In genomic region chr19:44738161-44738535, GRCh38 we compare ENCODE assay signal across 20 cellular contexts. TPM values are rescaled to one million over a fixed set of nuclear protein-coding genes. Genes with fewer than 3 reads are reported as not detected.
DNase-seq lines count a peak whose midpoint lies in the region; ATAC-seq, FAIRE-seq and TF ChIP-seq lines count a peak whose summit lies in the region.
"Had no signal": no experiment of that assay in that cellular context is flagged by ENCODE, and none has a peak within 500 bp of the region (broad histone marks: within the 10 kb centered on the region; RNA-seq: fewer than 3 reads in every experiment).

No MANE protein-coding gene starts in this region.

- no peak overlapping the region for H3K9ac ChIP-seq in K562 (ENCODE audit: insufficient read depth in 1 of 2, low read depth in 2 of 2, low read length in 2 of 2)

- H3K4me1 ChIP-seq in breast epithelium (peaks cover 16 to 18% of the 10 kb centered on the region in 2 donors), K562 (replicated peaks in 1 of 2; ENCODE audit: control insufficient read depth in 2 of 2, insufficient read depth in 2 of 2, low read length in 2 of 2) (peaks cover 16 to 22% of the 10 kb centered on the region in 2 experiments), neutrophil (ENCODE audit: control insufficient read depth in 1 of 2, insufficient read depth in 1 of 2, low read depth in 1 of 2, low read length in 1 of 2) (peaks cover 91 to 92% of the 10 kb centered on the region in 2 experiments), thyroid gland (peaks cover 58 to 70% of the 10 kb centered on the region in 2 donors)

- H3K4me3 ChIP-seq in breast epithelium (no peak overlapping the region), K562 (no peak overlapping the region), neutrophil (ENCODE audit: low read depth in 1 of 2, low read length in 1 of 2) (no peak overlapping the region), thyroid gland (replicated peaks in 1 of 3) (no peak overlapping the region)
- H3K4me3 ChIP-seq: SJCRH30 had no signal

- TF ChIP-seq EP300 in K562 (IDR thresholded peaks at IDR 0.05; ENCODE audit: low read length): no peak

- no peaks in the 10 kb centered on the region for H3K27me3 Mint-ChIP-seq in MCF 10A (ENCODE audit: insufficient read depth, unreplicated experiment)
- H3K27me3 Mint-ChIP-seq in naive thymus-derived CD8-positive, alpha-beta T cell: no peaks in the 10 kb centered on the region

- CTCF ChIA-PET in MCF 10A (lab: Yijun Ruan, JAX) (interaction anchor here (2.0 to 4.7 kb wide), 2 partner anchors 15 to 33 kb away, joined by 12 to 29 read pairs; no protein-coding TSS in a partner anchor), K562 (lab: Yijun Ruan, JAX; ENCODE audit: low intra/inter-chr PET ratio) (no interaction called here)

- in situ Hi-C loops in K562 (cut with MboI): no loop called here

- peaks cover 30% of the 10 kb centered on the region for H3K4me1 Mint-ChIP-seq in MCF 10A (ENCODE audit: insufficient read depth, unreplicated experiment)
- H3K4me1 Mint-ChIP-seq in naive thymus-derived CD8-positive, alpha-beta T cell: peaks cover 7 to 43% (median 14%) of the 10 kb centered on the region in 4 donors

- H3K9me3 ChIP-seq in breast epithelium (no peaks in the 10 kb centered on the region), K562 (replicated peaks; ENCODE audit: control insufficient read depth, insufficient read depth, low read depth, low read length) (no peaks in the 10 kb centered on the region), neutrophil (no peaks in the 10 kb centered on the region), thyroid gland (no peaks in the 10 kb centered on the region)
- H3K9me3 ChIP-seq: SJCRH30 had no signal

- FAIRE-seq in K562 (lab: Jason Lieb, UNC): no peak

- no peak overlapping the region for H3K4me3 Mint-ChIP-seq in MCF 10A (ENCODE audit: unreplicated experiment)
- no peak overlapping the region for H3K4me3 Mint-ChIP-seq in naive thymus-derived CD8-positive, alpha-beta T cell
- H3K4me3 Mint-ChIP-seq: HFFc6 had no signal

- no peak for TF ChIP-seq RAD21 in K562 (CRISPR knock-in tag; conservative IDR thresholded peaks at IDR 0.05 in 1 of 2, IDR thresholded peaks at IDR 0.05 in 1 of 2)

- POLR2A ChIA-PET in MCF 10A (lab: Yijun Ruan, JAX): no interaction called here
- POLR2A ChIA-PET in K562 (lab: Yijun Ruan, JAX): interaction anchor here (0.6 kb wide), 1 partner anchor 14 kb away, joined by 3 read pairs; no protein-coding TSS in a partner anchor
- POLR2A ChIA-PET in naive thymus-derived CD8-positive, alpha-beta T cell (lab: Charles Lee): no interaction called here

- TF ChIP-seq CTCF in breast epithelium (IDR thresholded peaks at IDR 0.05): no peak
- TF ChIP-seq CTCF in MCF 10A (IDR thresholded peaks at IDR 0.05; ENCODE audit: unreplicated experiment): no peak
- no peak for TF ChIP-seq CTCF in K562 (IDR thresholded peaks at IDR 0.05 in 2 of 3, conservative IDR thresholded peaks at IDR 0.05 in 1 of 3; ENCODE audit: insufficient read depth in 2 of 3, low read depth in 1 of 3, low read length in 3 of 3)
- no peak for TF ChIP-seq CTCF in neutrophil (IDR thresholded peaks at IDR 0.05)
- no peak for TF ChIP-seq CTCF in thyroid gland (IDR thresholded peaks at IDR 0.05)

- H3K27me3 ChIP-seq in breast epithelium: no peaks in the 10 kb centered on the region
- H3K27me3 ChIP-seq in K562 (ENCODE audit: control insufficient read depth in 2 of 2, insufficient read depth in 2 of 2, low read length in 2 of 2): no peaks in the 10 kb centered on the region
- H3K27me3 ChIP-seq in neutrophil: no peaks in the 10 kb centered on the region
- H3K27me3 ChIP-seq in thyroid gland: no peaks in the 10 kb centered on the region
- H3K27me3 ChIP-seq: SJCRH30 had no signal

- no peaks in the 10 kb centered on the region for H3K9me1 ChIP-seq in K562 (ENCODE audit: control insufficient read depth, insufficient read depth, low read length)

- ATAC-seq in K562 (no peak), HG03520 (IDR thresholded peaks at IDR 0.05; ENCODE audit: unreplicated experiment) (no peak)
- no peak for ATAC-seq in naive thymus-derived CD8-positive, alpha-beta T cell

- no peaks in the 10 kb centered on the region for H3K9me3 Mint-ChIP-seq in MCF 10A (ENCODE audit: unreplicated experiment)
- H3K9me3 Mint-ChIP-seq in naive thymus-derived CD8-positive, alpha-beta T cell: no peaks in the 10 kb centered on the region
- H3K9me3 Mint-ChIP-seq: HFFc6 had no signal

- H3K36me3 Mint-ChIP-seq in MCF 10A (ENCODE audit: insufficient read depth, unreplicated experiment): no peaks in the 10 kb centered on the region
- no peaks in the 10 kb centered on the region for H3K36me3 Mint-ChIP-seq in naive thymus-derived CD8-positive, alpha-beta T cell

- intact Hi-C loops in breast epithelium (cut with DNase I; ENCODE audit: low total_unique reads) (no loop called here), MCF 10A (cut with micrococcal nuclease) (no loop called here), K562 (cut with micrococcal nuclease) (no loop called here), thyroid gland (cut with DNase I) (no loop called here)

- H4K20me1 ChIP-seq in K562 (replicated peaks; ENCODE audit: control insufficient read depth, insufficient read depth, low read length): no peaks in the 10 kb centered on the region

- WGBS in K562 (ENCODE audit: insufficient coverage, low coverage, missing lambda C conversion rate): 14% methylated on average over 2 of the region's 2 CpGs
- 83 to 93% methylated on average over 2 of the region's 2 CpGs for WGBS in thyroid gland, 2 donors

- H3K79me2 ChIP-seq in K562 (ENCODE audit: control insufficient read depth, insufficient read depth, low read length): no peaks in the 10 kb centered on the region

- TF ChIP-seq POLR2A in breast epithelium (IDR thresholded peaks at IDR 0.05): no peak
- TF ChIP-seq POLR2A in K562 (conservative IDR thresholded peaks at IDR 0.05): no peak
- no peak for TF ChIP-seq POLR2A in thyroid gland (IDR thresholded peaks at IDR 0.05)

- DNase-seq in breast epithelium (ENCODE audit: low spot score in 2 of 2): no peak
- no peak for DNase-seq in MCF 10A (ENCODE audit: unreplicated experiment)
- no peak for DNase-seq in K562 (ENCODE audit: extremely low read depth in 1 of 4, low spot score in 3 of 4)
- DNase-seq in thyroid gland: no peak
- DNase-seq in naive thymus-derived CD8-positive, alpha-beta T cell: no peak
- DNase-seq in KG1 (lab: John Stamatoyannopoulos, UW): no peak
- DNase-seq: EL, HFFc6, NCI-H1417 treated with DMSO at 0.1 percent for 48 hours, NCI-H2029 treated with DMSO at 0.1 percent for 48 hours, NCI-H2171 treated with DMSO at 0.1 percent for 48 hours, NCI-H748 treated with DMSO at 0.1 percent for 48 hours, OCI-M1, SJCRH30 had no signal

- no TSS peak for BruUV-seq in MCF 10A (replicated peaks; lab: Mats Ljungman, UMichigan)
- no TSS peak for BruUV-seq in K562 (replicated peaks; lab: Mats Ljungman, UMichigan)

- peak overlapping the region; percentile 54 to 78 for H3K27ac ChIP-seq in breast epithelium
- no peak overlapping the region for H3K27ac ChIP-seq in K562 (ENCODE audit: extremely low read depth, low read depth, low read length)
- peak overlapping the region; percentile 78 for H3K27ac ChIP-seq in neutrophil
- H3K27ac ChIP-seq in thyroid gland: peak overlapping the region; percentile 81 to 97 (median 95)
- H3K27ac ChIP-seq: SJCRH30 had no signal

- H3K4me2 ChIP-seq in K562 (ENCODE audit: insufficient read depth, low read length): no peak overlapping the region

- H2AFZ ChIP-seq in K562 (ENCODE audit: low read depth, low read length): no peak overlapping the region

- H3K27ac Mint-ChIP-seq in MCF 10A (ENCODE audit: low read depth, unreplicated experiment): no peak overlapping the region
- peak overlapping the region in 2 of 10 donors; percentile 43 to 69 for H3K27ac Mint-ChIP-seq in naive thymus-derived CD8-positive, alpha-beta T cell
- H3K27ac Mint-ChIP-seq: HFFc6 had no signal

- H3K36me3 ChIP-seq in breast epithelium (no peaks in the 10 kb centered on the region), K562 (ENCODE audit: control insufficient read depth, insufficient read depth, low read length) (no peaks in the 10 kb centered on the region), neutrophil (no peaks in the 10 kb centered on the region), thyroid gland (no peaks in the 10 kb centered on the region)
- H3K36me3 ChIP-seq: SJCRH30 had no signal

RNA-seq across cellular contexts. Expression of gene BCL3, which starts 10.4 kb away (rescaled TPM):
- total RNA-seq in breast epithelium (10 to 100 TPM in 2 of 3 donors, 1 to 10 TPM in 1; 4.3 to 37.6 (median 34.4) TPM), MCF 10A (2022) (24.4 and 32.1 TPM in 2 replicates), K562 (2014; rRNA removed) (1.1 TPM in 2 replicates), K562 (2014; rRNA removed; fragmentation: Illumina TruSeq; extraction: Trizol) (0.07 TPM in 1 of 2 replicates, not detected in the other), K562 (2015; rRNA removed; fragmentation: Illumina TruSeq; extraction: Trizol) (0.33 and 0.72 TPM in 2 replicates), K562 (2021) (1.9 and 2.4 TPM in 2 replicates), thyroid gland (10 to 100 TPM; 12.4 to 56.2 (median 16.8) TPM)
- 3.7 and 11.5 TPM in 2 replicates for total RNA-seq in K562 (2011; cell fraction: chromatin; rRNA removed; ENCODE audit: low replicate concordance)
- total RNA-seq in K562 (2011; cell fraction: nucleolus; rRNA removed): 6.4 and 6.8 TPM in 2 replicates
- total RNA-seq in K562 (2011; cell fraction: nucleoplasm; rRNA removed): 2.5 and 7.1 TPM in 2 replicates
- polyA plus RNA-seq in K562 (2011; rRNA removed) (0.28 and 1.2 TPM in 2 replicates), K562 (2014; fragmentation: Illumina TruSeq; extraction: Trizol) (0.67 and 0.93 TPM in 2 replicates), K562 (2014; fragmentation: Nextera tagmentation; extraction: Ambion mirVana) (under 1 TPM in 1 of 2 experiments, not detected in 1; 0.03 TPM), K562 (2014; rRNA removed) (0.97 and 2.4 TPM in 2 replicates)
- polyA plus RNA-seq in K562 (2011; cell fraction: cytosol; rRNA removed): 0.43 and 2.4 TPM in 2 replicates
- 5.5 and 6.5 TPM in 2 replicates for polyA plus RNA-seq in K562 (2011; cell fraction: nucleus; rRNA removed)
- 2.5 and 9.1 TPM in 2 replicates for polyA plus RNA-seq in K562 (2012)
- 0.21 TPM in 1 of 2 replicates, not detected in the other for polyA minus RNA-seq in K562 (2011; rRNA and poly(A)+ RNA removed)
- polyA minus RNA-seq in K562 (2011; cell fraction: cytosol; rRNA and poly(A)+ RNA removed): 2.5 TPM in 2 replicates
- 0.78 and 2.3 TPM in 2 replicates for polyA minus RNA-seq in K562 (2011; cell fraction: nucleus; rRNA and poly(A)+ RNA removed)
- total RNA-seq in naive thymus-derived CD8-positive, alpha-beta T cell: 1 to 10 TPM; 5.9 to 7.7 TPM
- 1 to 10 TPM; 3.2 to 6.2 (median 3.5) TPM for polyA plus RNA-seq in naive thymus-derived CD8-positive, alpha-beta T cell

RNA-seq across cellular contexts. Expression of gene CEACAM16, which starts 39.2 kb away (rescaled TPM):
- not detected for total RNA-seq in breast epithelium
- total RNA-seq in MCF 10A (2022): not detected in 2 replicates
- not detected in 2 replicates for total RNA-seq in K562 (2011; cell fraction: chromatin; rRNA removed; ENCODE audit: low replicate concordance)
- total RNA-seq in K562 (2011; cell fraction: nucleolus; rRNA removed): not detected in 2 replicates
- total RNA-seq in K562 (2011; cell fraction: nucleoplasm; rRNA removed): not detected in 2 replicates
- total RNA-seq in K562 (2014; rRNA removed): not detected in 2 replicates
- total RNA-seq in K562 (2014; rRNA removed; fragmentation: Illumina TruSeq; extraction: Trizol): not detected in 2 replicates
- not detected in 2 replicates for total RNA-seq in K562 (2015; rRNA removed; fragmentation: Illumina TruSeq; extraction: Trizol)
- not detected in 2 replicates for total RNA-seq in K562 (2021)
- polyA plus RNA-seq in K562 (2011; rRNA removed): not detected in 2 replicates
- polyA plus RNA-seq in K562 (2011; cell fraction: cytosol; rRNA removed): not detected in 2 replicates
- polyA plus RNA-seq in K562 (2011; cell fraction: nucleus; rRNA removed): not detected in 2 replicates
- not detected in 2 replicates for polyA plus RNA-seq in K562 (2012)
- not detected in 2 replicates for polyA plus RNA-seq in K562 (2014; fragmentation: Illumina TruSeq; extraction: Trizol)
- not detected for polyA plus RNA-seq in K562 (2014; fragmentation: Nextera tagmentation; extraction: Ambion mirVana)
- polyA plus RNA-seq in K562 (2014; rRNA removed): not detected in 2 replicates
- not detected in 2 replicates for polyA minus RNA-seq in K562 (2011; rRNA and poly(A)+ RNA removed)
- polyA minus RNA-seq in K562 (2011; cell fraction: cytosol; rRNA and poly(A)+ RNA removed): not detected in 2 replicates
- polyA minus RNA-seq in K562 (2011; cell fraction: nucleus; rRNA and poly(A)+ RNA removed): not detected in 2 replicates
- total RNA-seq in thyroid gland: under 1 TPM in 1 of 4 donors, not detected in 3; 0.40 TPM
- not detected for total RNA-seq in naive thymus-derived CD8-positive, alpha-beta T cell
- not detected for polyA plus RNA-seq in naive thymus-derived CD8-positive, alpha-beta T cell
- total RNA-seq: A673, H4, HFFc6, HT1080, NCI-H460 had no signal

RNA-seq across cellular contexts. Expression of gene CBLC, which starts 39.5 kb away (rescaled TPM):
- total RNA-seq in breast epithelium: 10 to 100 TPM in 2 of 3 donors, not detected in 1; 15.7 to 18.1 TPM
- total RNA-seq in MCF 10A (2022): 9.6 and 14.6 TPM in 2 replicates
- not detected in 2 replicates for total RNA-seq in K562 (2011; cell fraction: chromatin; rRNA removed; ENCODE audit: low replicate concordance)
- not detected in 2 replicates for total RNA-seq in K562 (2011; cell fraction: nucleolus; rRNA removed)
- total RNA-seq in K562 (2011; cell fraction: nucleoplasm; rRNA removed): not detected in 2 replicates
- 0.09 TPM in 1 of 2 replicates, not detected in the other for total RNA-seq in K562 (2014; rRNA removed)
- total RNA-seq in K562 (2014; rRNA removed; fragmentation: Illumina TruSeq; extraction: Trizol): not detected in 2 replicates
- not detected in 2 replicates for total RNA-seq in K562 (2015; rRNA removed; fragmentation: Illumina TruSeq; extraction: Trizol)
- not detected in 2 replicates for total RNA-seq in K562 (2021)
- not detected in 2 replicates for polyA plus RNA-seq in K562 (2011; rRNA removed)
- not detected in 2 replicates for polyA plus RNA-seq in K562 (2011; cell fraction: cytosol; rRNA removed)
- polyA plus RNA-seq in K562 (2011; cell fraction: nucleus; rRNA removed): not detected in 2 replicates
- polyA plus RNA-seq in K562 (2012): not detected in 2 replicates
- not detected in 2 replicates for polyA plus RNA-seq in K562 (2014; fragmentation: Illumina TruSeq; extraction: Trizol)
- polyA plus RNA-seq in K562 (2014; fragmentation: Nextera tagmentation; extraction: Ambion mirVana): not detected
- not detected in 2 replicates for polyA plus RNA-seq in K562 (2014; rRNA removed)
- polyA minus RNA-seq in K562 (2011; rRNA and poly(A)+ RNA removed): not detected in 2 replicates
- polyA minus RNA-seq in K562 (2011; cell fraction: cytosol; rRNA and poly(A)+ RNA removed): not detected in 2 replicates
- polyA minus RNA-seq in K562 (2011; cell fraction: nucleus; rRNA and poly(A)+ RNA removed): not detected in 2 replicates
- total RNA-seq in thyroid gland: 1 to 10 TPM; 2.0 to 5.6 (median 3.1) TPM
- total RNA-seq in naive thymus-derived CD8-positive, alpha-beta T cell: not detected
- under 1 TPM in 1 of 3 donors, not detected in 2; 0.14 TPM for polyA plus RNA-seq in naive thymus-derived CD8-positive, alpha-beta T cell
- total RNA-seq: A673, H4, HFFc6, HT1080, NCI-H460, SJCRH30 had no signal
